ENCODE assay signal across 28 cellular contexts in the genomic region with DNA sequence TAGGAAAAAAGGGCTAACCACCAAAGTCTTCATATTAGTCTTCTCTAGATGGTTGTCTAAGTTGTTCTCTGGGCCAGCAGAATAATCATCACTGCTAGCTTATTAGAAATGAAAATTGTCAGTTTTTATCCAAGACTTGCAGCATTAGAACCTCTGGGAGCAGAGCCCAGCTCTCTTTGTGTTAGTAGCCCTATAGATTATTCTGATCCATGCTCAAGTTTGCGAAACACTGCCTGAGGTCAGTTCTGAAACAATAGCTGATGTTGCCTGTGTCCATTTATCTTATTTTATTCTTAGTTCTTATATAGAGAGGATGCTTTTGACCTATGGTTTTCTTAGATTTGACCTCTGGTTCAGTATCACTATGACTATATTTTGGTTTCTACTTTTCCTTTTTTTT.
"Had no signal": no experiment of that assay in that cellular context is flagged by ENCODE, and none has a peak within 500 bp of the region (broad histone marks: within the 10 kb centered on the region; RNA-seq: fewer than 3 reads in every experiment).

No MANE protein-coding gene starts in this region.

- H3K27me3 Mint-ChIP-seq: memory B cell; naive thymus-derived CD4-positive, alpha-beta T cell; natural killer cell treated with Interleukin-12 subunit alpha and Interleukin-12 subunit beta and Interleukin-15 and Interleukin-18, amount 100 ng/mL, for 72 hours; progenitor cell of endocrine pancreas; stimulated activated naive B cell treated with anti-CD40 and anti-IgM and Interleukin-4, amounts not matched to agents 10 μg/mL and 1 μg/mL and 100 μg/mL, for 72 hours had no signal

- ATAC-seq: left colon; left lung; mucosa of descending colon; naive thymus-derived CD4-positive, alpha-beta T cell; natural killer cell treated with Interleukin-12 subunit alpha and Interleukin-12 subunit beta and Interleukin-15 and Interleukin-18, amount 100 ng/mL, for 72 hours; right lobe of liver; stimulated activated naive B cell treated with anti-CD40 and anti-IgM and Interleukin-4, amounts not matched to agents 10 μg/mL and 1 μg/mL and 100 μg/mL, for 72 hours; stimulated activated naive CD8-positive, alpha-beta T cell treated with anti-CD3 and anti-CD28 coated beads, Interleukin-15, Interleukin-2, amounts not matched to agents 100 U/mL and 50 U/mL, for 24 hours had no signal

- H3K4me3 Mint-ChIP-seq: immature natural killer cell; memory B cell; naive thymus-derived CD4-positive, alpha-beta T cell; natural killer cell treated with Interleukin-12 subunit alpha and Interleukin-12 subunit beta and Interleukin-15 and Interleukin-18, amount 100 ng/mL, for 72 hours; stimulated activated naive B cell treated with anti-CD40 and anti-IgM and Interleukin-4, amounts not matched to agents 10 μg/mL and 1 μg/mL and 100 μg/mL, for 72 hours had no signal

- H3K27me3 ChIP-seq: left lung, ovary, right atrium auricular region, right lobe of liver, stomach, testis, thyroid gland, transverse colon, upper lobe of left lung, vagina had no signal

- H3K4me1 Mint-ChIP-seq: immature natural killer cell; memory B cell; stimulated activated naive B cell treated with anti-CD40 and anti-IgM and Interleukin-4, amounts not matched to agents 10 μg/mL and 1 μg/mL and 100 μg/mL, for 72 hours had no signal

- H3K36me3 ChIP-seq: left lung, ovary, right atrium auricular region, thyroid gland, upper lobe of left lung, vagina had no signal

- H3K4me3 ChIP-seq: left lung, lung, mucosa of descending colon, ovary, right atrium auricular region, right lobe of liver, skin epidermis, stomach, testis, thyroid gland, transverse colon, upper lobe of left lung, vagina had no signal

- H3K9me3 Mint-ChIP-seq: immature natural killer cell; naive thymus-derived CD4-positive, alpha-beta T cell; natural killer cell treated with Interleukin-12 subunit alpha and Interleukin-12 subunit beta and Interleukin-15 and Interleukin-18, amount 100 ng/mL, for 72 hours; stimulated activated naive B cell treated with anti-CD40 and anti-IgM and Interleukin-4, amounts not matched to agents 10 μg/mL and 1 μg/mL and 100 μg/mL, for 72 hours had no signal

- H3K27ac Mint-ChIP-seq: immature natural killer cell; memory B cell; naive thymus-derived CD4-positive, alpha-beta T cell; natural killer cell treated with Interleukin-12 subunit alpha and Interleukin-12 subunit beta and Interleukin-15 and Interleukin-18, amount 100 ng/mL, for 72 hours; progenitor cell of endocrine pancreas; stimulated activated naive B cell treated with anti-CD40 and anti-IgM and Interleukin-4, amounts not matched to agents 10 μg/mL and 1 μg/mL and 100 μg/mL, for 72 hours had no signal

- DNase-seq: immature natural killer cell; kidney; left colon; left lung; midbrain; mucosa of descending colon; naive thymus-derived CD4-positive, alpha-beta T cell; ovary; right lobe of liver; stimulated activated CD4-positive, alpha-beta T cell treated with anti-CD3 and anti-CD28 coated beads, Interleukin-12 subunit alpha, Interleukin-12 subunit beta, amount 100 ng/mL, for 4 hours; stimulated activated CD4-positive, alpha-beta T cell treated with anti-CD3 and anti-CD28 coated beads, Interleukin-15, amount 100 ng/mL, for 24 hours; stimulated activated CD4-positive, alpha-beta T cell treated with anti-CD3 and anti-CD28 coated beads, Interleukin-2, amount 100 ng/mL, for 24 hours; stimulated activated CD4-positive, alpha-beta T cell treated with anti-CD3 and anti-CD28 coated beads, Interleukin-4, amount 100 ng/mL, for 1 hour; stimulated activated naive B cell treated with anti-CD40 and anti-IgM and Interleukin-4, amounts not matched to agents 10 μg/mL and 1 μg/mL and 100 μg/mL, for 72 hours; stimulated activated naive CD8-positive, alpha-beta T cell treated with anti-CD3 and anti-CD28 coated beads, Interleukin-15, Interleukin-2, amounts not matched to agents 100 U/mL and 50 U/mL, for 24 hours; stomach; testis; thyroid gland; transverse colon; upper lobe of left lung had no signal

- H3K4me1 ChIP-seq: left lung, right atrium auricular region, right lobe of liver, stomach, testis, thyroid gland, transverse colon, upper lobe of left lung, vagina had no signal

- H3K9me3 ChIP-seq: left lung, mucosa of descending colon, ovary, right atrium auricular region, right lobe of liver, stomach, testis, thyroid gland, transverse colon, upper lobe of left lung, vagina had no signal

- FAIRE-seq: islet of Langerhans, kidney had no signal

- H3K27ac ChIP-seq: left lung, ovary, right atrium auricular region, right lobe of liver, skin epidermis, stomach, testis, thyroid gland, transverse colon, upper lobe of left lung, vagina had no signal
